Comparison of ENCODE assay signal across 12 cellular contexts in the genomic region with DNA sequence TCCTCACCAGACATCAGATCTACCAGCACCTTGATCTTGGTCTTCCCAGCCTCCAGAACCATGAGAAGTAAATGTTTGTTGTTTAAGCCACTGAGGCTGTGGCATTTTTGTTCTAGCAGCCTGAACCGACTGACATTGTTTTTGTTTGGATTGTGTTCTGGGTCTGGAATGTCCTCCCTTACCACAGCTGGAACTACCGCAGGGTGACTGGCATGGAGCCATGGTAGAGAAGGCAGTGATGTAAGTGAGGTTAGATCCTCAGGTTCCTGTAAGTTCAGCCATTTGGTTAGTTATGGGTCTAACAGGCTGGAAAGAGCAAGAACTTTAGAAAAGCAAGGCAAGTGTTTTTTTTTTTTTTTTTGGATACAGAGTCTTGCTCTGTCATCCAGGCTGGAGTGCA.
DNase-seq lines count a peak whose midpoint lies in the region; ATAC-seq, FAIRE-seq and TF ChIP-seq lines count a peak whose summit lies in the region.
"Had no signal": no experiment of that assay in that cellular context is flagged by ENCODE, and none has a peak within 500 bp of the region (broad histone marks: within the 10 kb centered on the region; RNA-seq: fewer than 3 reads in every experiment).

No MANE protein-coding gene starts in this region.

- TF ChIP-seq CTCF in MCF 10A (IDR thresholded peaks at IDR 0.05; ENCODE audit: unreplicated experiment): no peak
- TF ChIP-seq CTCF in thoracic aorta (IDR thresholded peaks at IDR 0.05): no peak
- no peak for TF ChIP-seq CTCF in Peyer's patch (IDR thresholded peaks at IDR 0.05)

- peaks cover 6% of the 10 kb centered on the region for H3K36me3 ChIP-seq in thoracic aorta
- no peaks in the 10 kb centered on the region for H3K36me3 ChIP-seq in Peyer's patch

- POLR2A ChIA-PET in MCF 10A (lab: Yijun Ruan, JAX): no interaction called here
- POLR2A ChIA-PET in activated CD4-positive, alpha-beta memory T cell treated with anti-CD3 and anti-CD28 coated beads for 36 hours (lab: Charles Lee): no interaction called here

- H3K27me3 ChIP-seq in thoracic aorta (replicated peaks; ENCODE audit: insufficient read depth) (no peaks in the 10 kb centered on the region), Peyer's patch (no peaks in the 10 kb centered on the region)
- H3K27me3 ChIP-seq: hepatocyte had no signal

- peaks cover 5 to 10% of the 10 kb centered on the region in 2 donors for H3K4me1 ChIP-seq in thoracic aorta (ENCODE audit: control insufficient read depth in 1 of 2, low read depth in 2 of 2)
- no peaks in the 10 kb centered on the region for H3K4me1 ChIP-seq in Peyer's patch

- ATAC-seq in left ventricle myocardium superior: peak; percentile 80
- ATAC-seq in thoracic aorta (ENCODE audit: insufficient number of reproducible peaks, low FRiP score, low read depth): peak; percentile 81
- no peak for ATAC-seq in HG03571 (IDR thresholded peaks at IDR 0.05; ENCODE audit: unreplicated experiment)
- ATAC-seq in GM19035 (IDR thresholded peaks at IDR 0.05; ENCODE audit: unreplicated experiment): no peak

- peak; percentile 82 for FAIRE-seq in H54 (lab: Jason Lieb, UNC)

- BruUV-seq in MCF 10A (replicated peaks; lab: Mats Ljungman, UMichigan): no TSS peak

- no peaks in the 10 kb centered on the region for H3K9me3 Mint-ChIP-seq in MCF 10A (ENCODE audit: unreplicated experiment)
- no peaks in the 10 kb centered on the region for H3K9me3 Mint-ChIP-seq in activated CD4-positive, alpha-beta memory T cell treated with anti-CD3 and anti-CD28 coated beads for 36 hours
- H3K9me3 Mint-ChIP-seq: stimulated activated naive B cell treated with anti-CD40 and anti-IgM and Interleukin-4, amounts not matched to agents 10 μg/mL and 1 μg/mL and 100 μg/mL, for 72 hours had no signal

- DNase-seq in H54 (ENCODE audit: insufficient read length, low spot score) (peak; percentile 61), MCF 10A (ENCODE audit: unreplicated experiment) (peak; percentile 63), left ventricle myocardium superior (peak; percentile 63), thoracic aorta (ENCODE audit: low spot score) (no peak), Peyer's patch (no peak)
- no peak for DNase-seq in activated CD4-positive, alpha-beta memory T cell treated with anti-CD3 and anti-CD28 coated beads for 36 hours
- DNase-seq: NCI-H1930; stimulated activated CD4-positive, alpha-beta T cell treated with anti-CD3 and anti-CD28 coated beads, Interleukin-15, amount 100 ng/mL, for 24 hours; stimulated activated naive B cell treated with anti-CD40 and anti-IgM and Interleukin-4, amounts not matched to agents 10 μg/mL and 1 μg/mL and 100 μg/mL, for 72 hours had no signal

- CTCF ChIA-PET in MCF 10A (lab: Yijun Ruan, JAX): interaction anchor here (0.8 kb wide), 1 partner anchor 8 kb away, joined by 4 read pairs; no protein-coding TSS in a partner anchor
- CTCF ChIA-PET in activated CD4-positive, alpha-beta memory T cell treated with anti-CD3 and anti-CD28 coated beads for 36 hours (lab: Charles Lee): no interaction called here

- TF ChIP-seq POLR2A in H54 (IDR thresholded peaks at IDR 0.05; ENCODE audit: low read depth, low read length) (no peak), Peyer's patch (IDR thresholded peaks at IDR 0.05) (no peak)

- H3K9me3 ChIP-seq in thoracic aorta (no peaks in the 10 kb centered on the region), Peyer's patch (no peaks in the 10 kb centered on the region)

- no peak overlapping the region for H3K4me3 Mint-ChIP-seq in MCF 10A (ENCODE audit: unreplicated experiment)
- H3K4me3 Mint-ChIP-seq in activated CD4-positive, alpha-beta memory T cell treated with anti-CD3 and anti-CD28 coated beads for 36 hours: no peak overlapping the region
- H3K4me3 Mint-ChIP-seq: stimulated activated naive B cell treated with anti-CD40 and anti-IgM and Interleukin-4, amounts not matched to agents 10 μg/mL and 1 μg/mL and 100 μg/mL, for 72 hours had no signal

- no peaks in the 10 kb centered on the region for H3K27me3 Mint-ChIP-seq in MCF 10A (ENCODE audit: insufficient read depth, unreplicated experiment)
- no peaks in the 10 kb centered on the region for H3K27me3 Mint-ChIP-seq in activated CD4-positive, alpha-beta memory T cell treated with anti-CD3 and anti-CD28 coated beads for 36 hours
- H3K27me3 Mint-ChIP-seq: stimulated activated naive B cell treated with anti-CD40 and anti-IgM and Interleukin-4, amounts not matched to agents 10 μg/mL and 1 μg/mL and 100 μg/mL, for 72 hours had no signal

- intact Hi-C loops in MCF 10A (cut with micrococcal nuclease): loop anchor here (1.0 to 5.0 kb wide), 3 partner anchors 132 to 174 kb away; no protein-coding TSS in a partner anchor
- intact Hi-C loops in left ventricle myocardium superior (cut with micrococcal nuclease): no loop called here
- intact Hi-C loops in activated CD4-positive, alpha-beta memory T cell treated with anti-CD3 and anti-CD28 coated beads for 36 hours (cut with micrococcal nuclease): no loop called here

- no peaks in the 10 kb centered on the region for H3K4me1 Mint-ChIP-seq in MCF 10A (ENCODE audit: insufficient read depth, unreplicated experiment)
- no peaks in the 10 kb centered on the region for H3K4me1 Mint-ChIP-seq in activated CD4-positive, alpha-beta memory T cell treated with anti-CD3 and anti-CD28 coated beads for 36 hours (ENCODE audit: low read depth)
- H3K4me1 Mint-ChIP-seq: stimulated activated naive B cell treated with anti-CD40 and anti-IgM and Interleukin-4, amounts not matched to agents 10 μg/mL and 1 μg/mL and 100 μg/mL, for 72 hours had no signal

- no peak overlapping the region for H3K27ac Mint-ChIP-seq in MCF 10A (ENCODE audit: low read depth, unreplicated experiment)
- no peak overlapping the region for H3K27ac Mint-ChIP-seq in activated CD4-positive, alpha-beta memory T cell treated with anti-CD3 and anti-CD28 coated beads for 36 hours
- H3K27ac Mint-ChIP-seq: stimulated activated naive B cell treated with anti-CD40 and anti-IgM and Interleukin-4, amounts not matched to agents 10 μg/mL and 1 μg/mL and 100 μg/mL, for 72 hours had no signal

- H3K4me3 ChIP-seq in thoracic aorta: no peak overlapping the region
- no peak overlapping the region for H3K4me3 ChIP-seq in Peyer's patch
- H3K4me3 ChIP-seq: hepatocyte had no signal

- peak overlapping the region in 1 of 2 donors; percentile 29 for H3K27ac ChIP-seq in thoracic aorta
- no peak overlapping the region for H3K27ac ChIP-seq in Peyer's patch
- H3K27ac ChIP-seq: hepatocyte had no signal

- peaks cover 8% of the 10 kb centered on the region for H3K36me3 Mint-ChIP-seq in MCF 10A (ENCODE audit: insufficient read depth, unreplicated experiment)
- H3K36me3 Mint-ChIP-seq in activated CD4-positive, alpha-beta memory T cell treated with anti-CD3 and anti-CD28 coated beads for 36 hours: no peaks in the 10 kb centered on the region

Comparison
In these comparisons a context has a peak if more than half of its experiments do, and no peak if none do; other contexts are left out.
1. DNase-seq: peak in H54 (single experiment), MCF 10A (single experiment) and left ventricle myocardium superior (single experiment); none in thoracic aorta (single experiment), Peyer's patch (0 of 3) and activated CD4-positive, alpha-beta memory T cell treated with anti-CD3 and anti-CD28 coated beads for 36 hours (single experiment).
2. ATAC-seq: peak in left ventricle myocardium superior (single experiment) and thoracic aorta (single experiment); none in HG03571 (single experiment) and GM19035 (single experiment).